Comparison of ENCODE assay signal across 22 cellular contexts in the genomic region with DNA sequence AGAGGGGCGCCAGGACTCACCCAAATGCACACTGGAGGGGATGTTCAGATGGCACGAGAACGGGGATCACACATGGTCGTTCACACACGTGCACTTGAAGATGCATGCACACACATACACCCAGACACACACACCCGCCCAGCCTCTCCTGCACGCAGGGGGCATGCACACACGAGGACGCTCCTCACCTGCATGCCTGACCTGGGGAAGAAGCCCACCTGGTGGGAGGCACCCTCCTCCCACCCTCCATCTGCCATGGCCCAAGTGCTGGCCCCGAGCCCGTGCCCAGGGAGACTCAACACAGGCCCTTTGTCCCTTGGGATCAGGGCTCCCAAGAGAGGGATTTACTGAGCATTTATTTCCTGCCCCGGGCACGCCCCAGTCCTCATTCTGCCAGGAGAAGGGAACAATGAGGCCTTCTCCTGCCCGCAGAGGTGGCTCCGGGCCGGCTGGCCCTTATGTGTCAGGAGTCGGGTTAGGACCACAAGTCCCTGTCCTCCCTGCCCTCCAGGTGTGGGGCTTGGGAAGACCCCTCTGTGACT. TPM values are rescaled to one million over a fixed set of nuclear protein-coding genes. Genes with fewer than 3 reads are reported as not detected.
A peak's percentile ranks its signal among the peaks of the same experiment; 100 is the strongest.
DNase-seq lines count a peak whose midpoint lies in the region; ATAC-seq and TF ChIP-seq lines count a peak whose summit lies in the region.
"Had no signal": no experiment of that assay in that cellular context is flagged by ENCODE, and none has a peak within 500 bp of the region (broad histone marks: within the 10 kb centered on the region; RNA-seq: fewer than 3 reads in every experiment).

No MANE protein-coding gene starts in this region.

- H3K4me3 ChIP-seq in H7 (ENCODE audit: insufficient read depth, low read depth, low read length) (no peak overlapping the region), mucosa of descending colon (no peak overlapping the region), transverse colon (no peak overlapping the region)
- H3K4me3 ChIP-seq: GM23338 had no signal

- in situ Hi-C loops in SK-MEL-5 (cut with HindIII; ENCODE audit: low pct_unique_long_range_greater_than_20kb, low sequenced_read_pairs) (no loop called here), transverse colon (cut with MboI; ENCODE audit: low pct_ligation_motif_present in 1 of 4, low pct_unique_long_range_greater_than_20kb in 1 of 4, low sequenced_read_pairs in 3 of 4) (no loop called here)

- TF ChIP-seq POLR2A in transverse colon (IDR thresholded peaks at IDR 0.05), result no peak

- H3K27ac ChIP-seq in transverse colon, result no peak overlapping the region
- H3K27ac ChIP-seq: C4-2B had no signal

- DNase-seq in H7 (peak; percentile 36), SK-MEL-5 (ENCODE audit: low read depth, low spot score) (peak; percentile 43), mucosa of descending colon (peak in 1 of 3 donors; percentile 19), transverse colon (peak; percentile 4), superior temporal gyrus (ENCODE audit: extremely low spot score) (no peak)
- no peak for DNase-seq in activated CD4-positive, alpha-beta T cell treated with anti-CD3 and anti-CD28 coated beads for 1 hour
- DNase-seq: GDM1; MM.1S; NCI-H1092; NCI-H1436 treated with DMSO at 0.1 percent for 48 hours; NCI-H2029; NCI-H748 treated with DMSO at 0.1 percent for 48 hours; NK-92 treated with Interleukin-12 subunit alpha and Interleukin-12 subunit beta, amount 100 ng/mL, for 24 hours; SIG-M5 had no signal

- H3K36me3 ChIP-seq in H7 (replicated peaks; ENCODE audit: control insufficient read depth, insufficient read depth, low read length), result no peaks in the 10 kb centered on the region
- H3K36me3 ChIP-seq in mucosa of descending colon (ENCODE audit: low read depth), result no peaks in the 10 kb centered on the region
- no peaks in the 10 kb centered on the region for H3K36me3 ChIP-seq in transverse colon

- 73% methylated on average over 12 of the region's 17 CpGs; no CpG with 5 or more reads in 1 of the 2 donors for WGBS in transverse colon (ENCODE audit: low coverage in 1 of 2), 2 donors

- H3K4me1 ChIP-seq in mucosa of descending colon (ENCODE audit: low read depth), result no peaks in the 10 kb centered on the region
- H3K4me1 ChIP-seq in transverse colon, result peaks cover 0 to 4% (median 0%) of the 10 kb centered on the region in 4 donors

- intact Hi-C loops in mucosa of descending colon (cut with DNase I, micrococcal nuclease) (no loop called here), transverse colon (cut with DNase I; ENCODE audit: low total_unique reads) (no loop called here)

- TF ChIP-seq EP300 in transverse colon (IDR thresholded peaks at IDR 0.05; ENCODE audit: low read depth), result no peak

- no peaks in the 10 kb centered on the region; the same call in 1 of the 2 replicates for H3K27me3 ChIP-seq in H7 (ENCODE audit: control insufficient read depth, insufficient read depth, low read length)
- H3K27me3 ChIP-seq in transverse colon, result peaks cover 26% of the 10 kb centered on the region

- ATAC-seq in mucosa of descending colon (peak; percentile 51), GM19035 (IDR thresholded peaks at IDR 0.05; ENCODE audit: unreplicated experiment) (no peak)
- ATAC-seq: GM23338, HCT116 had no signal

- TF ChIP-seq CTCF in mucosa of descending colon (IDR thresholded peaks at IDR 0.05) (no peak), transverse colon (IDR thresholded peaks at IDR 0.05) (no peak)

- no peaks in the 10 kb centered on the region for H3K9me3 ChIP-seq in mucosa of descending colon
- no peaks in the 10 kb centered on the region for H3K9me3 ChIP-seq in transverse colon

RNA-seq across cellular contexts. Expression of a gene that starts 2.2 kb away (rescaled TPM):
- 0.42 and 1.5 TPM in 2 replicates for total RNA-seq in H7 (2014; rRNA removed; shearing (Covaris generic))
- not detected in 2 replicates for total RNA-seq in SK-MEL-5 (2014; rRNA removed; shearing (Covaris generic))
- not detected in 2 replicates for polyA plus RNA-seq in SK-MEL-5 (2015; cell fraction: cytosol; rRNA removed)
- not detected in 2 replicates for polyA plus RNA-seq in SK-MEL-5 (2015; cell fraction: nucleus; rRNA removed)
- total RNA-seq in mucosa of descending colon (1 to 10 TPM in 1 of 3 donors, under 1 TPM in 2; 0.51 to 4.1 (median 0.58) TPM), transverse colon (1 to 10 TPM in 2 of 4 donors, not detected in 2; 1.6 to 1.9 TPM)
- total RNA-seq: A673, LHCN-M2, NCI-H460 had no signal

RNA-seq across cellular contexts. Expression of a gene that starts 15.3 kb away (rescaled TPM):
- total RNA-seq in H7 (2014; rRNA removed; shearing (Covaris generic)), result not detected in 2 replicates
- not detected in 2 replicates for total RNA-seq in SK-MEL-5 (2014; rRNA removed; shearing (Covaris generic))
- not detected in 2 replicates for polyA plus RNA-seq in SK-MEL-5 (2015; cell fraction: cytosol; rRNA removed)
- polyA plus RNA-seq in SK-MEL-5 (2015; cell fraction: nucleus; rRNA removed), result not detected in 2 replicates
- total RNA-seq in mucosa of descending colon, result 10 to 100 TPM in 2 of 3 donors, 1 to 10 TPM in 1; 6.8 to 40.7 (median 24.3) TPM
- 10 to 100 TPM in 2 of 4 donors, 1 to 10 TPM in 1, not detected in 1; 5.2 to 28.3 (median 15.9) TPM for total RNA-seq in transverse colon
- total RNA-seq: A673, GM23338, LHCN-M2 had no signal
- polyA plus RNA-seq: GM23338 had no signal

RNA-seq across cellular contexts. Expression of a gene that starts 16.6 kb away (rescaled TPM):
- not detected in 2 replicates for total RNA-seq in H7 (2014; rRNA removed; shearing (Covaris generic))
- not detected in 2 replicates for total RNA-seq in SK-MEL-5 (2014; rRNA removed; shearing (Covaris generic))
- polyA plus RNA-seq in SK-MEL-5 (2015; cell fraction: cytosol; rRNA removed), result not detected in 2 replicates
- polyA plus RNA-seq in SK-MEL-5 (2015; cell fraction: nucleus; rRNA removed), result not detected in 2 replicates
- total RNA-seq in mucosa of descending colon (not detected), transverse colon (not detected)
- total RNA-seq: A673, GM23338, LHCN-M2, NCI-H460, OCI-LY7 had no signal
- polyA plus RNA-seq: GM23338 had no signal

RNA-seq across cellular contexts. Expression of a gene that starts 27.5 kb away (rescaled TPM):
- not detected in 2 replicates for total RNA-seq in H7 (2014; rRNA removed; shearing (Covaris generic))
- total RNA-seq in SK-MEL-5 (2014; rRNA removed; shearing (Covaris generic)), result 0.24 and 1.0 TPM in 2 replicates
- polyA plus RNA-seq in SK-MEL-5 (2015; cell fraction: cytosol; rRNA removed), result 1.3 and 3.6 TPM in 2 replicates
- polyA plus RNA-seq in SK-MEL-5 (2015; cell fraction: nucleus; rRNA removed), result 0.32 and 0.57 TPM in 2 replicates
- total RNA-seq in mucosa of descending colon, result not detected
- not detected for total RNA-seq in transverse colon
- total RNA-seq: A673, LHCN-M2, NCI-H460, OCI-LY7 had no signal

RNA-seq across cellular contexts. Expression of a gene that starts 37.7 kb away (rescaled TPM):
- total RNA-seq in H7 (2014; rRNA removed; shearing (Covaris generic)), result 236 and 269 TPM in 2 replicates
- total RNA-seq in SK-MEL-5 (2014; rRNA removed; shearing (Covaris generic)), result 113 and 114 TPM in 2 replicates
- polyA plus RNA-seq in SK-MEL-5 (2015; cell fraction: cytosol; rRNA removed), result 69.7 and 113 TPM in 2 replicates
- 14.2 and 16.0 TPM in 2 replicates for polyA plus RNA-seq in SK-MEL-5 (2015; cell fraction: nucleus; rRNA removed)
- total RNA-seq in mucosa of descending colon (100 to 1,000 TPM; 231 to 296 (median 285) TPM), transverse colon (100 to 1,000 TPM; 133 to 433 (median 288) TPM)

Comparison
In these comparisons a context has a peak if more than half of its experiments do, and no peak if none do; other contexts are left out.
1. DNase-seq: peak in H7 (single experiment), SK-MEL-5 (single experiment) and transverse colon (single experiment); none in superior temporal gyrus (single experiment) and activated CD4-positive, alpha-beta T cell treated with anti-CD3 and anti-CD28 coated beads for 1 hour (single experiment).